In the genomic region with DNA sequence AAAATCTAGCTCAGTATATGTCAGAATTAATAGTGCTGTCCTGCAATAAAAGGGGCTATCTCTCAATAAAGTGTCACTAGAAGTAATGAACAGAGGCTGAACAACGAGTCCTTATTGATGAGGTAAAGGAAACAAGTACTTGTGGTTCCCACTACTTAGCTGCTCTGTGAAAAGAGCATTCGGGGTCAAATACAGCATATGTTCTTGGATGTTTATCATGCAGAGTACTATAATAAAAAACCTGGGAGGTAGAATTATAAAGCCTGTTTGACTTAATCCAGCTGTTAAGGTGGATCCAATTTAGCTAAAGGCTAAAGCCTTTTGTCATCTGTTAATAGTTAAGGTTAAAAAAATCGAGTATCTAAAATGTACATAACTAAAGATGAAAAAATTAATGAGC, we compare ENCODE assay signal across 28 cellular contexts.
"Had no signal": no experiment of that assay in that cellular context is flagged by ENCODE, and none has a peak within 500 bp of the region (broad histone marks: within the 10 kb centered on the region; RNA-seq: fewer than 3 reads in every experiment).

No MANE protein-coding gene starts in this region.

- H3K36me3 ChIP-seq: colonic mucosa, WERI-Rb-1 had no signal

- H3K9me3 ChIP-seq: colonic mucosa, gastroesophageal sphincter, heart left ventricle, thoracic aorta, vagina had no signal

- H3K4me3 Mint-ChIP-seq: activated CD4-positive, alpha-beta T cell treated with anti-CD3 and anti-CD28 coated beads, Interleukin-2, amount 10 ng/mL, durations not matched to agents 7 days and 5 days; activated CD8-positive, alpha-beta T cell treated with anti-CD3 and anti-CD28 coated beads for 36 hours; activated naive CD8-positive, alpha-beta T cell treated with anti-CD3 and anti-CD28 coated beads, Interleukin-2, amount 10 ng/mL, durations not matched to agents 7 days and 5 days; endodermal cell; type B pancreatic cell had no signal

- FAIRE-seq: bronchial epithelial cell had no signal

- H3K27ac Mint-ChIP-seq: activated CD4-positive, alpha-beta T cell treated with anti-CD3 and anti-CD28 coated beads, Interleukin-2, amount 10 ng/mL, durations not matched to agents 7 days and 5 days; activated CD8-positive, alpha-beta T cell treated with anti-CD3 and anti-CD28 coated beads for 36 hours; activated naive CD8-positive, alpha-beta T cell treated with anti-CD3 and anti-CD28 coated beads, Interleukin-2, amount 10 ng/mL, durations not matched to agents 7 days and 5 days; activated T-helper 2 cell treated with anti-CD3 and anti-CD28 coated beads, Interferon-gamma antibody, Interleukin-2, Interleukin-4, amounts not matched to agents 10 μg/mL and 5 μg/mL and 100 μg/mL, durations not matched to agents 14 hours and 24 hours and 36 hours; endodermal cell; type B pancreatic cell had no signal

- H3K4me3 ChIP-seq: colonic mucosa, dorsolateral prefrontal cortex, gastroesophageal sphincter, heart left ventricle, smooth muscle cell, thoracic aorta, vagina had no signal

- H3K27me3 Mint-ChIP-seq: activated CD4-positive, alpha-beta T cell treated with anti-CD3 and anti-CD28 coated beads, Interleukin-2, amount 10 ng/mL, durations not matched to agents 7 days and 5 days; activated CD8-positive, alpha-beta T cell treated with anti-CD3 and anti-CD28 coated beads for 36 hours; activated naive CD8-positive, alpha-beta T cell treated with anti-CD3 and anti-CD28 coated beads, Interleukin-2, amount 10 ng/mL, durations not matched to agents 7 days and 5 days; type B pancreatic cell had no signal

- H3K4me1 Mint-ChIP-seq: activated CD4-positive, alpha-beta T cell treated with anti-CD3 and anti-CD28 coated beads, Interleukin-2, amount 10 ng/mL, durations not matched to agents 7 days and 5 days; activated naive CD8-positive, alpha-beta T cell treated with anti-CD3 and anti-CD28 coated beads, Interleukin-2, amount 10 ng/mL, durations not matched to agents 7 days and 5 days; endodermal cell had no signal

- H3K27me3 ChIP-seq: colonic mucosa, dorsolateral prefrontal cortex, gastroesophageal sphincter, heart left ventricle, vagina had no signal

- DNase-seq: activated CD4-positive, alpha-beta T cell treated with anti-CD3 and anti-CD28 coated beads, Interleukin-2, amount 10 ng/mL, durations not matched to agents 7 days and 5 days; activated CD4-positive, CD25-positive, alpha-beta regulatory T cell treated with anti-CD3 and anti-CD28 coated beads, Interleukin-2, amount 50 U/mL, for 72 hours; activated CD8-positive, alpha-beta T cell treated with anti-CD3 and anti-CD28 coated beads for 36 hours; activated naive CD4-positive, alpha-beta T cell; activated naive CD8-positive, alpha-beta T cell treated with anti-CD3 and anti-CD28 coated beads, Interleukin-2, amount 10 ng/mL, durations not matched to agents 7 days and 5 days; activated T-cell treated with anti-CD3 and anti-CD28 coated beads, Interleukin-2, amount 50 U/mL, for 1 hour; amygdala; colonic mucosa; dorsolateral prefrontal cortex; endodermal cell; heart left ventricle; islet precursor cell; left cardiac atrium; mesenchymal stem cell; nucleus accumbens; stimulated activated CD4-positive, alpha-beta T cell treated with anti-CD3 and anti-CD28 coated beads, Interleukin-15, amount 100 ng/mL, for 24 hours; stimulated activated CD4-positive, alpha-beta T cell treated with anti-CD3 and anti-CD28 coated beads, Interleukin-2, amount 100 ng/mL, for 48 hours; stimulated activated naive CD4-positive, alpha-beta T cell treated with Interleukin-2 at 50 U/mL for 16 hours; WERI-Rb-1 had no signal

- H3K4me1 ChIP-seq: colonic mucosa, gastroesophageal sphincter, vagina had no signal

- H3K27ac ChIP-seq: colonic mucosa, dorsolateral prefrontal cortex, epithelial cell of prostate, gastroesophageal sphincter, heart left ventricle, thoracic aorta, vagina, WERI-Rb-1 had no signal

- ATAC-seq: activated CD8-positive, alpha-beta T cell treated with anti-CD3 and anti-CD28 coated beads for 36 hours; gastroesophageal sphincter; heart left ventricle; left cardiac atrium; sciatic nerve had no signal

- H3K9me3 Mint-ChIP-seq: activated CD4-positive, alpha-beta T cell treated with anti-CD3 and anti-CD28 coated beads, Interleukin-2, amount 10 ng/mL, durations not matched to agents 7 days and 5 days; activated CD8-positive, alpha-beta T cell treated with anti-CD3 and anti-CD28 coated beads for 36 hours; activated naive CD8-positive, alpha-beta T cell treated with anti-CD3 and anti-CD28 coated beads, Interleukin-2, amount 10 ng/mL, durations not matched to agents 7 days and 5 days; activated T-helper 2 cell treated with anti-CD3 and anti-CD28 coated beads, Interferon-gamma antibody, Interleukin-2, Interleukin-4, amounts not matched to agents 10 μg/mL and 5 μg/mL and 100 μg/mL, durations not matched to agents 14 hours and 24 hours and 36 hours; endodermal cell; type B pancreatic cell had no signal
